21 cellular contexts compared by ENCODE assay signal in genomic region chr9:72826954-72827953, GRCh38.
DNase-seq lines count a peak whose midpoint lies in the region; ATAC-seq and TF ChIP-seq lines count a peak whose summit lies in the region.
"Had no signal": no experiment of that assay in that cellular context is flagged by ENCODE, and none has a peak within 500 bp of the region (broad histone marks: within the 10 kb centered on the region; RNA-seq: fewer than 3 reads in every experiment).

No MANE protein-coding gene starts in this region.

- WGBS in H9 (ENCODE audit: extremely low coverage, insufficient read length, low lambda C conversion rate): no CpG with 5 or more reads among the region's 7 CpGs

- no peak overlapping the region for H2AFZ ChIP-seq in H9 (ENCODE audit: low read length)

- no peaks in the 10 kb centered on the region for H3K79me1 ChIP-seq in H9 (ENCODE audit: insufficient read depth, low read depth, low read length, poor library complexity, severe bottlenecking)

- H3K4ac ChIP-seq in H9 (ENCODE audit: low read depth, low read length): no peak overlapping the region

- TF ChIP-seq CTCF in WERI-Rb-1 (IDR thresholded peaks at IDR 0.05; ENCODE audit: low read depth, low read length) (no peak), foreskin keratinocyte (conservative IDR thresholded peaks at IDR 0.05) (no peak), mucosa of descending colon (IDR thresholded peaks at IDR 0.05) (no peak), tibial artery (IDR thresholded peaks at IDR 0.05) (no peak), H9 (conservative IDR thresholded peaks at IDR 0.05) (no peak)

- no peak overlapping the region for H3K23ac ChIP-seq in H9 (ENCODE audit: insufficient read length, low read depth, low read length)

- no peaks in the 10 kb centered on the region for H3K36me3 Mint-ChIP-seq in H9 (ENCODE audit: insufficient read depth in 1 of 3, low read depth in 3 of 3)
- H3K36me3 Mint-ChIP-seq: activated naive CD4-positive, alpha-beta T cell treated with anti-CD3 and anti-CD28 coated beads, Interleukin-2, amount 50 U/mL, for 24 hours had no signal

- H2BK20ac ChIP-seq in H9 (ENCODE audit: low read depth, low read length, poor library complexity, severe bottlenecking): no peak overlapping the region

- H3K4me1 ChIP-seq in foreskin keratinocyte (peaks cover 6% of the 10 kb centered on the region), mucosa of descending colon (ENCODE audit: low read depth) (peaks cover 9% of the 10 kb centered on the region), tibial artery (peaks cover 0 to 17% (median 4%) of the 10 kb centered on the region in 4 donors), H9 (ENCODE audit: insufficient read depth, low read length) (no peaks in the 10 kb centered on the region; the same call in 1 of the 2 replicates)
- H3K4me1 ChIP-seq: BE2C had no signal

- H3K9me3 Mint-ChIP-seq in H9: no peaks in the 10 kb centered on the region; a peak in 1 of 5 replicates
- H3K9me3 Mint-ChIP-seq: activated naive CD4-positive, alpha-beta T cell treated with anti-CD3 and anti-CD28 coated beads, Interleukin-2, amount 50 U/mL, for 24 hours; T-helper 2 cell treated with Interferon-gamma antibody and Interleukin-4, amounts not matched to agents 5 μg/mL and 100 μg/mL, for 36 hours had no signal

- H2BK120ac ChIP-seq in H9 (ENCODE audit: low read depth, low read length, poor library complexity, severe bottlenecking): no peak overlapping the region

- H3K4me3 Mint-ChIP-seq in H9: no peak overlapping the region
- H3K4me3 Mint-ChIP-seq: activated naive CD4-positive, alpha-beta T cell treated with anti-CD3 and anti-CD28 coated beads, Interleukin-2, amount 50 U/mL, for 24 hours; T-helper 2 cell treated with Interferon-gamma antibody and Interleukin-4, amounts not matched to agents 5 μg/mL and 100 μg/mL, for 36 hours had no signal

- no peak overlapping the region for H3K56ac ChIP-seq in H9 (ENCODE audit: insufficient read length, low read depth, low read length)

- H4K20me1 ChIP-seq in H9 (ENCODE audit: control insufficient read depth, insufficient read depth, insufficient read length): no peaks in the 10 kb centered on the region

- H3K4me3 ChIP-seq in WERI-Rb-1 (ENCODE audit: low read depth, low read length) (peak overlapping the region; percentile 13), mucosa of descending colon (no peak overlapping the region), tibial artery (no peak overlapping the region), H7 (ENCODE audit: insufficient read depth, low read depth, low read length) (no peak overlapping the region)
- H3K4me3 ChIP-seq: cardiac muscle cell, K562, ovary had no signal

- H4K91ac ChIP-seq in H9 (ENCODE audit: insufficient read length, low read depth, low read length): no peak overlapping the region

- H3K9ac ChIP-seq in H9 (ENCODE audit: extremely low read depth, insufficient read length, low read length): no peak overlapping the region

- H3K14ac ChIP-seq in H9 (ENCODE audit: insufficient read depth, low read length): no peak overlapping the region

- H3K23me2 ChIP-seq in H9 (ENCODE audit: insufficient read length, low read depth, low read length, poor library complexity, severe bottlenecking): no peaks in the 10 kb centered on the region

- peaks cover 11 to 12% of the 10 kb centered on the region in 2 experiments for H3K4me1 Mint-ChIP-seq in H9
- H3K4me1 Mint-ChIP-seq: activated naive CD4-positive, alpha-beta T cell treated with anti-CD3 and anti-CD28 coated beads, Interleukin-2, amount 50 U/mL, for 24 hours had no signal

- H3K9me3 ChIP-seq in WERI-Rb-1 (ENCODE audit: severe bottlenecking): no peaks in the 10 kb centered on the region
- H3K9me3 ChIP-seq in mucosa of descending colon: no peaks in the 10 kb centered on the region
- H3K9me3 ChIP-seq in tibial artery: no peaks in the 10 kb centered on the region
- H3K9me3 ChIP-seq in H9 (ENCODE audit: control insufficient read depth, low read depth, low read length): no peaks in the 10 kb centered on the region
- H3K9me3 ChIP-seq: BE2C, ovary had no signal

- no peak overlapping the region for H2BK5ac ChIP-seq in H9 (ENCODE audit: insufficient read length, low read length)

- H3K4me2 ChIP-seq in H9 (ENCODE audit: insufficient read depth, insufficient read length, low read length): no peak overlapping the region

- ATAC-seq in foreskin keratinocyte (no peak), mucosa of descending colon (peak; percentile 49)
- ATAC-seq: activated CD4-positive, CD25-positive, alpha-beta regulatory T cell treated with anti-CD3 and anti-CD28 coated beads, Interleukin-2, amount 50 U/mL, for 24 hours; K562 had no signal

- no peak overlapping the region for H4K8ac ChIP-seq in H9 (replicated peaks; ENCODE audit: insufficient read length, low read depth, low read length)

- H3K36me3 ChIP-seq in WERI-Rb-1 (no peaks in the 10 kb centered on the region), mucosa of descending colon (ENCODE audit: low read depth) (no peaks in the 10 kb centered on the region), tibial artery (no peaks in the 10 kb centered on the region), H7 (replicated peaks; ENCODE audit: control insufficient read depth, insufficient read depth, low read length) (no peaks in the 10 kb centered on the region)
- H3K36me3 ChIP-seq: BE2C, cardiac muscle cell, ovary had no signal

- no peak overlapping the region for H2BK12ac ChIP-seq in H9 (ENCODE audit: insufficient read length, low read depth, low read length)

- H2AK5ac ChIP-seq in H9 (ENCODE audit: insufficient read length, low read length): no peak overlapping the region

- H3K27ac Mint-ChIP-seq in H9: no peak overlapping the region
- H3K27ac Mint-ChIP-seq: activated naive CD4-positive, alpha-beta T cell treated with anti-CD3 and anti-CD28 coated beads, Interleukin-2, amount 50 U/mL, for 24 hours; T-helper 2 cell treated with Interferon-gamma antibody and Interleukin-4, amounts not matched to agents 5 μg/mL and 100 μg/mL, for 36 hours had no signal

- no peak overlapping the region for H4K5ac ChIP-seq in H9 (ENCODE audit: insufficient read length, low read depth, low read length)

- H3K27ac ChIP-seq in WERI-Rb-1 (peak overlapping the region; percentile 65; the same call in 1 of the 2 replicates), foreskin keratinocyte (peak overlapping the region; percentile 42), tibial artery (peak overlapping the region; percentile 61 to 65), H9 (ENCODE audit: insufficient read length, low read depth, low read length) (no peak overlapping the region)
- H3K27ac ChIP-seq: cardiac muscle cell had no signal

- H3K18ac ChIP-seq in H9 (ENCODE audit: insufficient read length, low read depth, low read length): no peak overlapping the region

- no peak for DNase-seq in WERI-Rb-1
- DNase-seq in foreskin keratinocyte: no peak
- no peak for DNase-seq in mucosa of descending colon
- DNase-seq in tibial artery: no peak
- no peak for DNase-seq in H9
- DNase-seq in middle frontal gyrus (ENCODE audit: extremely low spot score, low spot score): no peak
- no peak for DNase-seq in NCI-H146 (lab: John Stamatoyannopoulos, UW)
- no peak for DNase-seq in H7
- DNase-seq: BE2C; DMS153; NCI-H1092; NCI-H2171 treated with DMSO at 0.1 percent for 48 hours; NK-92 treated with Interleukin-12 subunit alpha and Interleukin-12 subunit beta, amount 100 ng/mL, for 24 hours; ovary; SHP77 treated with DMSO at 0.1 percent for 48 hours; stimulated activated CD4-positive, alpha-beta T cell treated with anti-CD3 and anti-CD28 coated beads, Interleukin-15, amount 100 ng/mL, for 24 hours had no signal

- no peak overlapping the region for H3T11ph ChIP-seq in H9 (ENCODE audit: low read length)

- no peak overlapping the region for H2BK15ac ChIP-seq in H9 (ENCODE audit: low read depth, low read length)

- H3K79me2 ChIP-seq in H9 (ENCODE audit: insufficient read depth, low read length): no peaks in the 10 kb centered on the region

- intact Hi-C loops in mucosa of descending colon (cut with DNase I, micrococcal nuclease): loop anchor here in 1 of 2 donors (10.0 kb wide), 1 partner anchor 552 kb away; no protein-coding TSS in a partner anchor
- intact Hi-C loops in tibial artery (cut with DNase I; ENCODE audit: low total_unique reads): loop anchor here (10.0 kb wide), 1 partner anchor 232 kb away; no protein-coding TSS in a partner anchor

- H3K27me3 ChIP-seq in WERI-Rb-1 (ENCODE audit: insufficient read depth, low read depth, severe bottlenecking) (no peaks in the 10 kb centered on the region), foreskin keratinocyte (no peaks in the 10 kb centered on the region), tibial artery (no peaks in the 10 kb centered on the region), H9 (ENCODE audit: insufficient read depth, low read length) (no peaks in the 10 kb centered on the region), H7 (ENCODE audit: control insufficient read depth, insufficient read depth, low read length) (no peaks in the 10 kb centered on the region)
- H3K27me3 ChIP-seq: BE2C, cardiac muscle cell, ovary had no signal

- no peaks in the 10 kb centered on the region for H3K27me3 Mint-ChIP-seq in H9 (ENCODE audit: low read depth)
